ENCODE assay signal across 14 cellular contexts in the genomic region with DNA sequence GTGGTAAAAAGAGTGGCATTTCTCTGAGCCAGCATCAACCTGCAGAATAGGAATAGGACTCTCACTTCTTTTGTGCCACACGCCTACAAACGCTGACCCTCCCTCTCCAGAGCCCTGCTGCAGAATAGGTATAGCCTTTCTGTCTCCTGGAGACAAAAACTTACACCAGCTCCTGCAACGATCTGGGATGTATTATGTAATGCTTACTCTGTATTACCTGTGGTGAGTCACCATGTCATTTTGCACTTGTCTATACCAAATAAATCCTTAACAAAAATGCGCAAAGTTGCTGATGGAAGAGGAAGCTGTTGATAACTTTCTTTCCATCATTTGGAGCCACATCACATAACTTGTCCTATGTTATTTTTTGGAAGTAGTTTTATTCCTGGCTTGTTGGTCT.
"Had no signal": no experiment of that assay in that cellular context is flagged by ENCODE, and none has a peak within 500 bp of the region (broad histone marks: within the 10 kb centered on the region; RNA-seq: fewer than 3 reads in every experiment).

No MANE protein-coding gene starts in this region.

- H3K9me3 ChIP-seq: body of pancreas, psoas muscle, spleen, upper lobe of right lung had no signal

- H3K27me3 ChIP-seq: body of pancreas, upper lobe of right lung had no signal

- H3K4me1 ChIP-seq: body of pancreas, psoas muscle had no signal

- DNase-seq: activated CD4-positive, alpha-beta T cell treated with anti-CD3 and anti-CD28 coated beads, Interleukin-2, amount 50 U/mL, for 4 hours; activated CD4-positive, CD25-positive, alpha-beta regulatory T cell; activated T-cell treated with anti-CD3 and anti-CD28 coated beads, Interleukin-2, amount 50 U/mL, for 1 hour; body of pancreas; dermis blood vessel endothelial cell; glutamatergic neuron; nephron progenitor cell; psoas muscle; spleen; stimulated activated CD4-positive, alpha-beta T cell treated with anti-CD3 and anti-CD28 coated beads, Interleukin-1b, Interleukin-23, amount 100 ng/mL, for 48 hours; stimulated activated naive CD4-positive, alpha-beta T cell; substantia nigra; T-helper 17 cell; upper lobe of right lung had no signal

- H3K36me3 ChIP-seq: spleen, upper lobe of right lung had no signal

- H3K4me3 ChIP-seq: body of pancreas, psoas muscle, spleen, upper lobe of right lung had no signal

- H3K27ac ChIP-seq: body of pancreas, psoas muscle, spleen, upper lobe of right lung had no signal
